8 cellular contexts compared by ENCODE assay signal in genomic region chr21:37564341-37564923, GRCh38.
DNase-seq lines count a peak whose midpoint lies in the region; ATAC-seq and TF ChIP-seq lines count a peak whose summit lies in the region.

No MANE protein-coding gene starts in this region.

- no peaks in the 10 kb centered on the region for H3K36me3 ChIP-seq in HAP-1 (replicated peaks)

- no peaks in the 10 kb centered on the region for H3K27me3 ChIP-seq in HAP-1 (ENCODE audit: low read depth)

- in situ Hi-C loops in astrocyte of the cerebellum (cut with HindIII; ENCODE audit: low sequenced_read_pairs), result no loop called here
- in situ Hi-C loops in HAP-1 (cut with MboI; ENCODE audit: low sequenced_read_pairs), result no loop called here

- H3K4me1 ChIP-seq in HAP-1, result peaks cover 6% of the 10 kb centered on the region

- ATAC-seq in HG02678 (IDR thresholded peaks at IDR 0.05; ENCODE audit: unreplicated experiment), result peak; percentile 38

- peak; percentile 64 to 93 (median 89) for DNase-seq in NCI-H1417 (lab: John Stamatoyannopoulos, UW)
- DNase-seq in T-helper 22 cell (ENCODE audit: low read depth), result peak; percentile 88
- DNase-seq in astrocyte of the cerebellum (ENCODE audit: low read depth), result peak; percentile 94
- DNase-seq in hypothalamus (lab: John Stamatoyannopoulos, UW), result peak in 44 of 51 donors; percentile 25 to 93 (median 62)
- peak; percentile 98 for DNase-seq in skeletal muscle cell (ENCODE audit: low read depth)
- no peak for DNase-seq in HAP-1 (ENCODE audit: low spot score in 2 of 2)

- peak overlapping the region; percentile 76; the same call in 1 of the 2 replicates for H3K4me3 ChIP-seq in GM08714 (ENCODE audit: low read length)
- H3K4me3 ChIP-seq in astrocyte of the cerebellum (ENCODE audit: low read depth, low read length), result peak overlapping the region; percentile 59
- H3K4me3 ChIP-seq in skeletal muscle cell (ENCODE audit: low read depth, low read length), result peak overlapping the region; percentile 69
- H3K4me3 ChIP-seq in HAP-1, result no peak overlapping the region

- no peak for TF ChIP-seq CTCF in astrocyte of the cerebellum (IDR thresholded peaks at IDR 0.05; ENCODE audit: low read depth, low read length, missing control alignments)

- peaks cover 3% of the 10 kb centered on the region; the same call in 1 of the 2 replicates for H3K9me3 ChIP-seq in HAP-1

Comparison
In these comparisons a context has a peak if more than half of its experiments do, and no peak if none do; other contexts are left out.
1. DNase-seq: peak in NCI-H1417 (3 of 3), T-helper 22 cell (single experiment), astrocyte of the cerebellum (single experiment), hypothalamus (44 of 51) and skeletal muscle cell (single experiment); none in HAP-1 (0 of 2).